In the genomic region with DNA sequence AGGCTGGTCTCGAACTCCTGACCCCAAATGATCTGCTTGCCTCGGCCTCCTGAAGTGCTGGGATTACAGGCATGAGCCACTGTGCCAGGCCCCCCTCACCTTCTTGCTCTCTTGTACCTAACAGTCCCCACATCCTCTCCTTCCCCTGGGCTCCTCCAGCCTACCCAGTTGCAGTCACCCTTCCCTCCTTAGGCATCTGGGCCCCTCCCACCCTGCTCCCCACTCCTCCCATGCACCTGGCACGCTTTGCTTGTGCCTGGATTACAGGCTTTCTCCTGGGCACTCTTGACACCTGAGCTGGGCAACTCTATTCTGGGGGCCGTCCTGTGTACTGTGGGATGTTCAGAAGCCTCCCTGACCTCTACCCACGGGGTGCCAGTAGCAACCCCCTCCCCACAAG, we compare ENCODE assay signal across 2 cellular contexts.
TF ChIP-seq lines count a peak whose summit lies in the region.

No MANE protein-coding gene starts in this region.

TF ChIP-seq in SK-N-SH, 30 proteins besides CTCF, POLR2A, EP300 and RAD21 (continued from another document):
- TF ChIP-seq REST (IDR thresholded peaks at IDR 0.05; ENCODE audit: low read depth, low read length) (no peak), FOXM1 (IDR thresholded peaks at IDR 0.05; ENCODE audit: low read depth) (no peak), FOXJ3 (CRISPR knock-in tag; IDR thresholded peaks at IDR 0.05) (no peak), RXRA (IDR thresholded peaks at IDR 0.05; ENCODE audit: borderline replicate concordance, low read depth) (no peak), GATA2 (CRISPR knock-in tag; IDR thresholded peaks at IDR 0.05) (no peak), USF2 (IDR thresholded peaks at IDR 0.05; ENCODE audit: borderline replicate concordance, low read depth, low read length) (no peak), MAX (IDR thresholded peaks at IDR 0.05; ENCODE audit: low read depth) (no peak), SMC3 (IDR thresholded peaks at IDR 0.05; ENCODE audit: low read depth, low read length) (no peak)

TF ChIP-seq in SK-N-SH treated with all-trans-retinoic acid at 6 μM for 48 hours, 23 proteins besides CTCF, POLR2A, EP300 and RAD21 (continued from another document):
- TF ChIP-seq TSHZ2 (CRISPR knock-in tag; IDR thresholded peaks at IDR 0.05) = no peak
- TF ChIP-seq POU6F1 (CRISPR knock-in tag; IDR thresholded peaks at IDR 0.05; ENCODE audit: borderline replicate concordance, low read depth) = no peak
